Comparison of ENCODE assay signal across 14 cellular contexts in the genomic region with DNA sequence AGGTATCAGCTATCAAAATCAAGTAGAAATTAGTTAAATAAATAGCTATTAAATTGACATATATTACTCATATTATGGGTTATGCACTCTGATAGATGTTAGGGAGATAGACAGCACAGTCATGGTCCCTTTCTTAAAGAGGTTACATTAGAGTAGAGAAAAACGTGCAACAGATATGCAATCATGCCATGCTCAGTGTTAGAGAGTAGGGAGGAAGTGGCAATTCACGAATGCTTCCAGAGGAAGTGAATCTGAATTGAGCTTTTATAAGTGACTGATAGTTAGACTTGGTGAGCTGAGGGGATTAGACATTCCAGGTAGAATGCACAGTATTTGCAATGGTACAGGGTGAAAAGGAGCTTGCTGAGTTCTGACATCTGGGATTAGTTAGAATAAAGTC.
A peak's percentile ranks its signal among the peaks of the same experiment; 100 is the strongest.
DNase-seq lines count a peak whose midpoint lies in the region; ATAC-seq and TF ChIP-seq lines count a peak whose summit lies in the region.
"Had no signal": no experiment of that assay in that cellular context is flagged by ENCODE, and none has a peak within 500 bp of the region (broad histone marks: within the 10 kb centered on the region; RNA-seq: fewer than 3 reads in every experiment).

No MANE protein-coding gene starts in this region.

- no peak overlapping the region for H3K27ac Mint-ChIP-seq in WTC11
- peak overlapping the region in 1 of 8 donors; percentile 28 for H3K27ac Mint-ChIP-seq in CD8-positive, alpha-beta memory T cell

- no peaks in the 10 kb centered on the region for H3K36me3 ChIP-seq in CD8-positive, alpha-beta memory T cell (ENCODE audit: insufficient read depth, low read length)
- no peaks in the 10 kb centered on the region for H3K36me3 ChIP-seq in uterus
- H3K36me3 ChIP-seq: BLaER1 had no signal

- H3K27ac ChIP-seq in CD8-positive, alpha-beta memory T cell (ENCODE audit: low read depth, low read length): no peak overlapping the region
- no peak overlapping the region for H3K27ac ChIP-seq in uterus
- H3K27ac ChIP-seq: BLaER1 had no signal

- H3K4me3 Mint-ChIP-seq in WTC11: no peak overlapping the region
- no peak overlapping the region for H3K4me3 Mint-ChIP-seq in CD8-positive, alpha-beta memory T cell

- TF ChIP-seq CTCF in WTC11 (IDR thresholded peaks at IDR 0.05) (no peak), uterus (IDR thresholded peaks at IDR 0.05) (no peak)

- H3K27me3 Mint-ChIP-seq in WTC11 (ENCODE audit: low read depth): no peaks in the 10 kb centered on the region
- peaks cover 0 to 2% of the 10 kb centered on the region in 2 donors for H3K27me3 Mint-ChIP-seq in CD8-positive, alpha-beta memory T cell

- H3K9me3 ChIP-seq in CD8-positive, alpha-beta memory T cell (ENCODE audit: low read length): no peaks in the 10 kb centered on the region
- no peaks in the 10 kb centered on the region for H3K9me3 ChIP-seq in uterus
- H3K9me3 ChIP-seq: BLaER1 had no signal

- no peak for TF ChIP-seq POLR2A in uterus (IDR thresholded peaks at IDR 0.05)

- H3K4me3 ChIP-seq in CD8-positive, alpha-beta memory T cell (ENCODE audit: low read length): no peak overlapping the region
- no peak overlapping the region for H3K4me3 ChIP-seq in uterus
- H3K4me3 ChIP-seq: BLaER1 had no signal

- peaks cover 14% of the 10 kb centered on the region for H3K4me1 Mint-ChIP-seq in WTC11
- H3K4me1 Mint-ChIP-seq in CD8-positive, alpha-beta memory T cell: no peaks in the 10 kb centered on the region

- no peaks in the 10 kb centered on the region for H3K27me3 ChIP-seq in CD8-positive, alpha-beta memory T cell (ENCODE audit: insufficient read depth, low read length, poor library complexity, severe bottlenecking)
- no peaks in the 10 kb centered on the region for H3K27me3 ChIP-seq in uterus
- H3K27me3 ChIP-seq: BLaER1 had no signal

- intact Hi-C loops in uterus (cut with DNase I; ENCODE audit: low total_unique reads): no loop called here

- ATAC-seq in WTC11: 0 out of 2 replicates have a peak, but pooled peaks have one; percentile 28

- CTCF ChIA-PET in WTC11 (lab: Charles Lee): interaction anchor here (1.1 to 1.4 kb wide), 2 partner anchors 347 to 364 kb away, joined by 3 to 5 read pairs; no protein-coding TSS in a partner anchor
- CTCF ChIA-PET in CD8-positive, alpha-beta memory T cell (lab: Charles Lee): no interaction called here

- no peaks in the 10 kb centered on the region for H3K9me3 Mint-ChIP-seq in WTC11
- H3K9me3 Mint-ChIP-seq in CD8-positive, alpha-beta memory T cell: peaks cover 3 to 17% (median 7%) of the 10 kb centered on the region in 5 donors

- no peaks in the 10 kb centered on the region for H3K4me1 ChIP-seq in CD8-positive, alpha-beta memory T cell (ENCODE audit: insufficient read depth, low read length)
- no peaks in the 10 kb centered on the region for H3K4me1 ChIP-seq in uterus
- H3K4me1 ChIP-seq: BLaER1 had no signal

- H3K36me3 Mint-ChIP-seq in WTC11: no peaks in the 10 kb centered on the region
- no peaks in the 10 kb centered on the region for H3K36me3 Mint-ChIP-seq in CD8-positive, alpha-beta memory T cell

- DNase-seq in NCI-H82 (lab: John Stamatoyannopoulos, UW): peak; percentile 59
- DNase-seq in NCI-H82 treated with DMSO at 0.1 percent for 48 hours (lab: John Stamatoyannopoulos, UW; ENCODE audit: unreplicated experiment): no peak
- peak; percentile 0 for DNase-seq in MV-4-11 (lab: John Stamatoyannopoulos, UW)
- DNase-seq in WTC11 (ENCODE audit: low spot score): no peak
- DNase-seq in CD8-positive, alpha-beta memory T cell: no peak
- no peak for DNase-seq in uterus
- no peak for DNase-seq in hippocampal formation (lab: John Stamatoyannopoulos, UW)
- DNase-seq: 8988T, AML-193, DMS53, GF-D8, H7, IMR-90 had no signal

- POLR2A ChIA-PET in WTC11 (lab: Charles Lee): interaction anchor here (0.6 kb wide), 1 partner anchor 483 kb away, joined by 3 read pairs; no protein-coding TSS in a partner anchor
- POLR2A ChIA-PET in CD8-positive, alpha-beta memory T cell (lab: Charles Lee): no interaction called here

TF ChIP-seq in WTC11, 78 proteins besides CTCF, POLR2A, EP300 and RAD21:
- TF ChIP-seq KAT7 (CRISPR knock-in tag; IDR thresholded peaks at IDR 0.05; ENCODE audit: borderline replicate concordance) (no peak), NFYB (CRISPR knock-in tag; conservative IDR thresholded peaks at IDR 0.05; ENCODE audit: low read depth) (no peak)
- TF ChIP-seq, protein P1, sequence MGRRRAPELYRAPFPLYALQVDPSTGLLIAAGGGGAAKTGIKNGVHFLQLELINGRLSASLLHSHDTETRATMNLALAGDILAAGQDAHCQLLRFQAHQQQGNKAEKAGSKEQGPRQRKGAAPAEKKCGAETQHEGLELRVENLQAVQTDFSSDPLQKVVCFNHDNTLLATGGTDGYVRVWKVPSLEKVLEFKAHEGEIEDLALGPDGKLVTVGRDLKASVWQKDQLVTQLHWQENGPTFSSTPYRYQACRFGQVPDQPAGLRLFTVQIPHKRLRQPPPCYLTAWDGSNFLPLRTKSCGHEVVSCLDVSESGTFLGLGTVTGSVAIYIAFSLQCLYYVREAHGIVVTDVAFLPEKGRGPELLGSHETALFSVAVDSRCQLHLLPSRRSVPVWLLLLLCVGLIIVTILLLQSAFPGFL (CRISPR knock-in tag; IDR thresholded peaks at IDR 0.05; ENCODE audit: borderline replicate concordance): no peak
- TF ChIP-seq, protein P2, sequence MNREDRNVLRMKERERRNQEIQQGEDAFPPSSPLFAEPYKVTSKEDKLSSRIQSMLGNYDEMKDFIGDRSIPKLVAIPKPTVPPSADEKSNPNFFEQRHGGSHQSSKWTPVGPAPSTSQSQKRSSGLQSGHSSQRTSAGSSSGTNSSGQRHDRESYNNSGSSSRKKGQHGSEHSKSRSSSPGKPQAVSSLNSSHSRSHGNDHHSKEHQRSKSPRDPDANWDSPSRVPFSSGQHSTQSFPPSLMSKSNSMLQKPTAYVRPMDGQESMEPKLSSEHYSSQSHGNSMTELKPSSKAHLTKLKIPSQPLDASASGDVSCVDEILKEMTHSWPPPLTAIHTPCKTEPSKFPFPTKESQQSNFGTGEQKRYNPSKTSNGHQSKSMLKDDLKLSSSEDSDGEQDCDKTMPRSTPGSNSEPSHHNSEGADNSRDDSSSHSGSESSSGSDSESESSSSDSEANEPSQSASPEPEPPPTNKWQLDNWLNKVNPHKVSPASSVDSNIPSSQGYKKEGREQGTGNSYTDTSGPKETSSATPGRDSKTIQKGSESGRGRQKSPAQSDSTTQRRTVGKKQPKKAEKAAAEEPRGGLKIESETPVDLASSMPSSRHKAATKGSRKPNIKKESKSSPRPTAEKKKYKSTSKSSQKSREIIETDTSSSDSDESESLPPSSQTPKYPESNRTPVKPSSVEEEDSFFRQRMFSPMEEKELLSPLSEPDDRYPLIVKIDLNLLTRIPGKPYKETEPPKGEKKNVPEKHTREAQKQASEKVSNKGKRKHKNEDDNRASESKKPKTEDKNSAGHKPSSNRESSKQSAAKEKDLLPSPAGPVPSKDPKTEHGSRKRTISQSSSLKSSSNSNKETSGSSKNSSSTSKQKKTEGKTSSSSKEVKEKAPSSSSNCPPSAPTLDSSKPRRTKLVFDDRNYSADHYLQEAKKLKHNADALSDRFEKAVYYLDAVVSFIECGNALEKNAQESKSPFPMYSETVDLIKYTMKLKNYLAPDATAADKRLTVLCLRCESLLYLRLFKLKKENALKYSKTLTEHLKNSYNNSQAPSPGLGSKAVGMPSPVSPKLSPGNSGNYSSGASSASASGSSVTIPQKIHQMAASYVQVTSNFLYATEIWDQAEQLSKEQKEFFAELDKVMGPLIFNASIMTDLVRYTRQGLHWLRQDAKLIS (CRISPR knock-in tag; IDR thresholded peaks at IDR 0.05; ENCODE audit: borderline replicate concordance): no peak
- TF ChIP-seq, protein P3, sequence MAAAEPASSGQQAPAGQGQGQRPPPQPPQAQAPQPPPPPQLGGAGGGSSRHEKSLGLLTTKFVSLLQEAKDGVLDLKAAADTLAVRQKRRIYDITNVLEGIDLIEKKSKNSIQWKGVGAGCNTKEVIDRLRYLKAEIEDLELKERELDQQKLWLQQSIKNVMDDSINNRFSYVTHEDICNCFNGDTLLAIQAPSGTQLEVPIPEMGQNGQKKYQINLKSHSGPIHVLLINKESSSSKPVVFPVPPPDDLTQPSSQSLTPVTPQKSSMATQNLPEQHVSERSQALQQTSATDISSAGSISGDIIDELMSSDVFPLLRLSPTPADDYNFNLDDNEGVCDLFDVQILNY (CRISPR knock-in tag; IDR thresholded peaks at IDR 0.05): no peak

Comparison
In these comparisons a context has a peak if more than half of its experiments do, and no peak if none do; other contexts are left out.
1. DNase-seq: peak in NCI-H82 (single experiment) and MV-4-11 (single experiment); none in NCI-H82 treated with DMSO at 0.1 percent for 48 hours (single experiment), WTC11 (single experiment), CD8-positive, alpha-beta memory T cell (0 of 5), uterus (0 of 2) and hippocampal formation (0 of 2).